15 cellular contexts compared by ENCODE assay signal in genomic region chr6:143765422-143766184, GRCh38.
DNase-seq lines count a peak whose midpoint lies in the region; ATAC-seq, FAIRE-seq and TF ChIP-seq lines count a peak whose summit lies in the region.
"Had no signal": no experiment of that assay in that cellular context is flagged by ENCODE, and none has a peak within 500 bp of the region (broad histone marks: within the 10 kb centered on the region; RNA-seq: fewer than 3 reads in every experiment).

No MANE protein-coding gene starts in this region.

- TF ChIP-seq POLR2A in K562 (conservative IDR thresholded peaks at IDR 0.05) (no peak), thyroid gland (IDR thresholded peaks at IDR 0.05) (no peak)

- H3K9me3 ChIP-seq in K562 (replicated peaks; ENCODE audit: control insufficient read depth, insufficient read depth, low read depth, low read length) (no peaks in the 10 kb centered on the region), lower lobe of right lung (no peaks in the 10 kb centered on the region), thyroid gland (no peaks in the 10 kb centered on the region)
- H3K9me3 ChIP-seq: Caco-2 had no signal

- 60% methylated on average over 8 of the region's 8 CpGs for WGBS in K562 (ENCODE audit: insufficient coverage, low coverage, missing lambda C conversion rate)
- 30 to 45% methylated on average over 8 of the region's 8 CpGs for WGBS in thyroid gland, 2 donors

- no peak for FAIRE-seq in K562 (lab: Jason Lieb, UNC)
- FAIRE-seq: GM12878 had no signal

- POLR2A ChIA-PET in K562 (lab: Yijun Ruan, JAX): interaction anchor here (0.9 kb wide), 2 partner anchors 12 to 78 kb away, joined by 3 to 4 read pairs; partner anchors contain the start of gene LTV1

- peak; percentile 4 for DNase-seq in DMS79 treated with DMSO at 0.1 percent for 48 hours (lab: John Stamatoyannopoulos, UW)
- no peak for DNase-seq in DMS79 (lab: John Stamatoyannopoulos, UW)
- DNase-seq in K562 (ENCODE audit: extremely low read depth in 1 of 4, low spot score in 3 of 4): no peak
- no peak for DNase-seq in lower lobe of right lung
- DNase-seq in thyroid gland: peak; percentile 58 to 72
- DNase-seq in GF-D8 (lab: John Stamatoyannopoulos, UW): no peak
- DNase-seq: Caco-2; CD8-positive, alpha-beta memory T cell; H9 had no signal

- intact Hi-C loops in K562 (cut with micrococcal nuclease) (no loop called here), lower lobe of right lung (cut with DNase I) (no loop called here), thyroid gland (cut with DNase I) (no loop called here)

- ATAC-seq in K562: peak; percentile 44; the same call in 2 of the 3 replicates
- peak; percentile 92 to 98 for ATAC-seq in lower lobe of right lung
- no peak for ATAC-seq in GM18520 (IDR thresholded peaks at IDR 0.05; ENCODE audit: unreplicated experiment)
- ATAC-seq in GM18502 (IDR thresholded peaks at IDR 0.05; ENCODE audit: poor library complexity, unreplicated experiment): no peak
- ATAC-seq: GM12878, GM23338 had no signal

- no peaks in the 10 kb centered on the region for H3K9me1 ChIP-seq in K562 (ENCODE audit: control insufficient read depth, insufficient read depth, low read length)

- no peak overlapping the region for H3K27ac ChIP-seq in K562 (ENCODE audit: extremely low read depth, low read depth, low read length)
- H3K27ac ChIP-seq in lower lobe of right lung: no peak overlapping the region
- peak overlapping the region; percentile 50 to 57 (median 55) for H3K27ac ChIP-seq in thyroid gland
- H3K27ac ChIP-seq: 22Rv1, HL-60 had no signal

- H3K4me3 ChIP-seq in K562 (no peak overlapping the region), lower lobe of right lung (no peak overlapping the region), thyroid gland (replicated peaks in 1 of 3) (no peak overlapping the region)
- H3K4me3 ChIP-seq: GM12878, GM23338 had no signal

- no peaks in the 10 kb centered on the region for H3K79me2 ChIP-seq in K562 (ENCODE audit: control insufficient read depth, insufficient read depth, low read length)

- H3K4me2 ChIP-seq in K562 (ENCODE audit: insufficient read depth, low read length): no peak overlapping the region
- H3K4me2 ChIP-seq: GM23338 had no signal

- in situ Hi-C loops in K562 (cut with MboI): no loop called here

- TF ChIP-seq RAD21 in K562 (CRISPR knock-in tag; conservative IDR thresholded peaks at IDR 0.05 in 1 of 2, IDR thresholded peaks at IDR 0.05 in 1 of 2): no peak

- no peak overlapping the region for H2AFZ ChIP-seq in K562 (ENCODE audit: low read depth, low read length)
- H2AFZ ChIP-seq: GM23338 had no signal

- CTCF ChIA-PET in K562 (lab: Yijun Ruan, JAX; ENCODE audit: low intra/inter-chr PET ratio): interaction anchor here (0.6 kb wide), 1 partner anchor 14 kb away, joined by 3 read pairs; no protein-coding TSS in a partner anchor

- no peak for TF ChIP-seq CTCF in K562 (IDR thresholded peaks at IDR 0.05 in 2 of 3, conservative IDR thresholded peaks at IDR 0.05 in 1 of 3; ENCODE audit: insufficient read depth in 2 of 3, low read depth in 1 of 3, low read length in 3 of 3)
- TF ChIP-seq CTCF in lower lobe of right lung (IDR thresholded peaks at IDR 0.05): no peak
- TF ChIP-seq CTCF in thyroid gland (IDR thresholded peaks at IDR 0.05): no peak

- H4K20me1 ChIP-seq in K562 (replicated peaks; ENCODE audit: control insufficient read depth, insufficient read depth, low read length): no peaks in the 10 kb centered on the region

- H3K4me1 ChIP-seq in K562 (replicated peaks in 1 of 2; ENCODE audit: control insufficient read depth in 2 of 2, insufficient read depth in 2 of 2, low read length in 2 of 2) (no peaks in the 10 kb centered on the region), lower lobe of right lung (no peaks in the 10 kb centered on the region), thyroid gland (peaks cover 24 to 25% of the 10 kb centered on the region in 2 donors)
- H3K4me1 ChIP-seq: Caco-2 had no signal

- no peak overlapping the region for H3K9ac ChIP-seq in K562 (ENCODE audit: insufficient read depth in 1 of 2, low read depth in 2 of 2, low read length in 2 of 2)

- TF ChIP-seq EP300 in K562 (IDR thresholded peaks at IDR 0.05; ENCODE audit: low read length): no peak

- no peaks in the 10 kb centered on the region for H3K27me3 ChIP-seq in K562 (ENCODE audit: control insufficient read depth in 2 of 2, insufficient read depth in 2 of 2, low read length in 2 of 2)
- H3K27me3 ChIP-seq in lower lobe of right lung (ENCODE audit: low read depth): no peaks in the 10 kb centered on the region
- no peaks in the 10 kb centered on the region for H3K27me3 ChIP-seq in thyroid gland

- no TSS peak for BruUV-seq in K562 (replicated peaks; lab: Mats Ljungman, UMichigan)

- H3K36me3 ChIP-seq in K562 (ENCODE audit: control insufficient read depth, insufficient read depth, low read length) (peaks cover 6% of the 10 kb centered on the region; the same call in 1 of the 3 replicates), lower lobe of right lung (peaks cover 45% of the 10 kb centered on the region), thyroid gland (no peaks in the 10 kb centered on the region)

TF ChIP-seq in K562, 482 proteins besides CTCF, POLR2A, EP300 and RAD21:
- no peak for TF ChIP-seq ARHGAP35 (IDR thresholded peaks at IDR 0.05; ENCODE audit: partially characterized antibody)
- TF ChIP-seq ASH1L (IDR thresholded peaks at IDR 0.05; ENCODE audit: borderline replicate concordance, low read depth, partially characterized antibody): no peak
- TF ChIP-seq, protein P1, sequence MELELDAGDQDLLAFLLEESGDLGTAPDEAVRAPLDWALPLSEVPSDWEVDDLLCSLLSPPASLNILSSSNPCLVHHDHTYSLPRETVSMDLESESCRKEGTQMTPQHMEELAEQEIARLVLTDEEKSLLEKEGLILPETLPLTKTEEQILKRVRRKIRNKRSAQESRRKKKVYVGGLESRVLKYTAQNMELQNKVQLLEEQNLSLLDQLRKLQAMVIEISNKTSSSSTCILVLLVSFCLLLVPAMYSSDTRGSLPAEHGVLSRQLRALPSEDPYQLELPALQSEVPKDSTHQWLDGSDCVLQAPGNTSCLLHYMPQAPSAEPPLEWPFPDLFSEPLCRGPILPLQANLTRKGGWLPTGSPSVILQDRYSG (tag; conservative IDR thresholded peaks at IDR 0.05; ENCODE audit: low read depth): no peak
TF ChIP-seq in K562: peak in this region for 0.

Comparison
In these comparisons a context has a peak if more than half of its experiments do, and no peak if none do; other contexts are left out.
1. DNase-seq: peak in DMS79 treated with DMSO at 0.1 percent for 48 hours (single experiment) and thyroid gland (2 of 2); none in DMS79 (single experiment), K562 (0 of 4), lower lobe of right lung (single experiment) and GF-D8 (single experiment).
2. ATAC-seq: peak in K562 (single experiment) and lower lobe of right lung (2 of 2); none in GM18520 (single experiment) and GM18502 (single experiment).
3. H3K27ac ChIP-seq: peak in thyroid gland (3 of 3); none in K562 (single experiment) and lower lobe of right lung (single experiment).